ENCODE assay signal across 2 cellular contexts in genomic region chr1:234989479-234990327, GRCh38.
TF ChIP-seq lines count a peak whose summit lies in the region.

No MANE protein-coding gene starts in this region.

TF ChIP-seq in IMR-90, 13 proteins besides CTCF, POLR2A, EP300 and RAD21:
- TF ChIP-seq CHD1 (IDR thresholded peaks at IDR 0.05; ENCODE audit: low read depth, low read length) (no peak), ELK1 (IDR thresholded peaks at IDR 0.05; ENCODE audit: borderline replicate concordance, low read depth, low read length) (no peak), NFE2L2 (IDR thresholded peaks at IDR 0.05; ENCODE audit: low read depth, low read length) (no peak), BHLHE40 (IDR thresholded peaks at IDR 0.05; ENCODE audit: low read depth, low read length) (no peak), RCOR1 (IDR thresholded peaks at IDR 0.05; ENCODE audit: insufficient replicate concordance, low read length) (no peak), RFX5 (IDR thresholded peaks at IDR 0.05; ENCODE audit: low read depth, low read length) (no peak), USF2 (IDR thresholded peaks at IDR 0.05; ENCODE audit: low read depth, low read length) (no peak), SMC3 (IDR thresholded peaks at IDR 0.05; ENCODE audit: low read depth, low read length) (no peak), MXI1 (IDR thresholded peaks at IDR 0.05; ENCODE audit: borderline replicate concordance, low read depth, low read length) (no peak)

TF ChIP-seq in H1, 55 proteins besides CTCF, POLR2A, EP300 and RAD21:
- TF ChIP-seq JUN (IDR thresholded peaks at IDR 0.05; ENCODE audit: low read depth, low read length) (no peak), POU5F1 (IDR thresholded peaks at IDR 0.05; ENCODE audit: low read depth, low read length) (no peak), BCL11A (IDR thresholded peaks at IDR 0.05; ENCODE audit: low read depth in 2 of 2, low read length in 2 of 2) (no peak), YY1 (IDR thresholded peaks at IDR 0.05; ENCODE audit: low read depth, low read length) (no peak), EGR1 (IDR thresholded peaks at IDR 0.05; ENCODE audit: borderline replicate concordance, low read depth, low read length) (no peak), CBX5 (IDR thresholded peaks at IDR 0.05; ENCODE audit: low read depth, low read length) (no peak), KDM4A (IDR thresholded peaks at IDR 0.05; ENCODE audit: low read depth, low read length, severe bottlenecking) (no peak), RNF2 (IDR thresholded peaks at IDR 0.05; ENCODE audit: borderline replicate concordance, low read depth, low read length, missing control alignments, poor library complexity, severe bottlenecking) (no peak), RFX5 (IDR thresholded peaks at IDR 0.05; ENCODE audit: borderline replicate concordance, low read depth, low read length) (no peak), NANOG (IDR thresholded peaks at IDR 0.05; ENCODE audit: insufficient read depth, low read depth, low read length, poor library complexity, severe bottlenecking) (no peak), ATF2 (IDR thresholded peaks at IDR 0.05; ENCODE audit: low read length) (no peak), SIX5 (IDR thresholded peaks at IDR 0.05; ENCODE audit: low read depth, low read length) (no peak)
